ENCODE assay signal across 9 cellular contexts in the genomic region with DNA sequence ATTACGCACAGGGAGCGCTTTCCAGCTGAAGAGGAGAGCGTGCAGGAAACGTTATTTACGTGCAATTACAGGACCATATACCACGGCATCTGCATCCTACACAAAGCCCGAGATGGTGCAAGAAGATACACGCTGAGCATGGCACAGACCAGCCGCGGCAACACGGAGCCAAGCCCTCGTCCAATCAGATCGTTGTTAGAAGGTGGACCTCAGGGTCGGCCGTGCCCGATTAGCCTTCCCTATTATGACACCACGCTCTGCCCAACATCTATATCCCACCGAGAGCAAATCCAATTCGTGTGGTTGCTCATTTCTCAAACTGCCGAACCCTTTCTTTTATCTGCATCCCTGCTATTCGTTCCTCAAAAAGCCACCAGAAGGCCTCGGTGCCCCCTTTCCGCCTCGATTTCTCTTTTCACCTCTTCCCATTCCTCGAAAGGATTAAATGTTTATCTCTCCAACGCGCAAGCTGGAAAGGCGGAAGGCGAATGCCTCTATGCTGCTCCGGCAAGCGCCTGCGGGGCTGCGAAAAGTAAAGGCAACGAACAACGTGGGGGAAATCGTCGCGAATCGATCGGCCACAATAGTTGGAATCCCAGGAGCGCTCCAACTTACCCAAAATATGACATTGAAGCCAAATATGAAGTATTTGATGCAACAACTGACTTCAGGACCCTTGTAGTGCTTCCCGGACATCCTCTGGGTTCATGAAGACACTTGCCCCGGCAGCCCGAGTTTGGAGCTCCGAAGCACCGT. TPM values are rescaled to one million over a fixed set of nuclear protein-coding genes. Genes with fewer than 3 reads are reported as not detected.
DNase-seq lines count a peak whose midpoint lies in the region; ATAC-seq and TF ChIP-seq lines count a peak whose summit lies in the region.
"Had no signal": no experiment of that assay in that cellular context is flagged by ENCODE, and none has a peak within 500 bp of the region (broad histone marks: within the 10 kb centered on the region; RNA-seq: fewer than 3 reads in every experiment).

No MANE protein-coding gene starts in this region.

- H3K18ac ChIP-seq in neuronal stem cell (ENCODE audit: low read length) = peak overlapping the region; percentile 98

- H4K91ac ChIP-seq in neuronal stem cell (ENCODE audit: low read depth, low read length, poor library complexity) = no peak overlapping the region

- no peak overlapping the region for H4K8ac ChIP-seq in neuronal stem cell (ENCODE audit: low read depth, low read length)

- no peak for TF ChIP-seq CTCF in foreskin keratinocyte (conservative IDR thresholded peaks at IDR 0.05)

- H2BK5ac ChIP-seq in neuronal stem cell (ENCODE audit: low read length) = no peak overlapping the region

- no peak overlapping the region for H2BK12ac ChIP-seq in neuronal stem cell (ENCODE audit: low read length)

- peak; percentile 25 for ATAC-seq in HG03066 (IDR thresholded peaks at IDR 0.05; ENCODE audit: low read depth, unreplicated experiment)
- peak; percentile 21 for ATAC-seq in foreskin keratinocyte

- H3K4me1 ChIP-seq in NT2/D1 (ENCODE audit: insufficient read depth, insufficient read length) (no peaks in the 10 kb centered on the region), foreskin keratinocyte (peaks cover 56% of the 10 kb centered on the region), neuronal stem cell (ENCODE audit: control insufficient read depth in 2 of 2, insufficient read depth in 1 of 2, low read depth in 1 of 2, low read length in 2 of 2) (peaks cover 7 to 9% of the 10 kb centered on the region in 2 donors), urinary bladder (ENCODE audit: insufficient read depth) (no peaks in the 10 kb centered on the region)

- no peak overlapping the region for H3K14ac ChIP-seq in neuronal stem cell (ENCODE audit: low read length)

- DNase-seq in NK-92 treated with Interleukin-12 subunit alpha and Interleukin-12 subunit beta, amount 100 ng/mL, for 24 hours (lab: John Stamatoyannopoulos, UW) = peak; percentile 16
- no peak for DNase-seq in NK-92 (lab: John Stamatoyannopoulos, UW; ENCODE audit: unreplicated experiment)
- DNase-seq in NT2/D1 (ENCODE audit: low read depth, low spot score) = peak; percentile 5
- DNase-seq in activated gamma-delta T cell treated with anti-CD3 and anti-CD28 coated beads, Interleukin-2, amount 50 U/mL, for 16 hours (ENCODE audit: low read depth) = peak; percentile 12
- peak; percentile 53 to 75 for DNase-seq in foreskin keratinocyte
- DNase-seq in neuronal stem cell (ENCODE audit: low spot score) = peak; percentile 37

- H3K27ac ChIP-seq in foreskin keratinocyte (peak overlapping the region; percentile 33), neuronal stem cell (replicated peaks; ENCODE audit: low read length) (no peak overlapping the region), urinary bladder (ENCODE audit: low read depth) (no peak overlapping the region)
- H3K27ac ChIP-seq: BLaER1 treated with 17β-estradiol and CSF1 and Interleukin-3, amounts not matched to agents 10 nM and 100 nM had no signal

- peak overlapping the region; percentile 82 for H3K9ac ChIP-seq in NT2/D1 (ENCODE audit: insufficient read length, low read depth)
- H3K9ac ChIP-seq in neuronal stem cell (ENCODE audit: low read depth, low read length, poor library complexity) = peak overlapping the region; percentile 83
- H3K9ac ChIP-seq: BLaER1 treated with 17β-estradiol and CSF1 and Interleukin-3, amounts not matched to agents 10 nM and 100 nM had no signal

- no peaks in the 10 kb centered on the region for H3K9me3 ChIP-seq in NT2/D1 (ENCODE audit: insufficient read depth, low read length)
- no peaks in the 10 kb centered on the region for H3K9me3 ChIP-seq in neuronal stem cell (replicated peaks in 1 of 2; ENCODE audit: control insufficient read depth in 2 of 2, insufficient read depth in 1 of 2, low read depth in 1 of 2, low read length in 2 of 2)

- H3K79me1 ChIP-seq in neuronal stem cell (ENCODE audit: low read depth, low read length) = no peaks in the 10 kb centered on the region

- no peak overlapping the region for H3K4ac ChIP-seq in neuronal stem cell (ENCODE audit: low read length)

- no peak overlapping the region for H2BK120ac ChIP-seq in neuronal stem cell (ENCODE audit: low read depth, low read length)

- no peak overlapping the region for H2BK15ac ChIP-seq in neuronal stem cell (ENCODE audit: low read length)

- H2AK5ac ChIP-seq in neuronal stem cell (ENCODE audit: low read depth, low read length) = no peak overlapping the region

- H3K4me2 ChIP-seq in neuronal stem cell (ENCODE audit: insufficient read depth, low read length, poor library complexity, severe bottlenecking) = peak overlapping the region; percentile 82
- H3K4me2 ChIP-seq: BLaER1 treated with 17β-estradiol and CSF1 and Interleukin-3, amounts not matched to agents 10 nM and 100 nM had no signal

- H3K23ac ChIP-seq in neuronal stem cell (ENCODE audit: low read depth, low read length, poor library complexity) = no peak overlapping the region

- H3K36me3 ChIP-seq in NT2/D1 (ENCODE audit: insufficient read depth, insufficient read length, low read length) (no peaks in the 10 kb centered on the region), neuronal stem cell (replicated peaks in 1 of 2; ENCODE audit: control insufficient read depth in 2 of 2, insufficient read depth in 2 of 2, low read length in 2 of 2) (no peaks in the 10 kb centered on the region), urinary bladder (ENCODE audit: insufficient read depth) (no peaks in the 10 kb centered on the region)
- H3K36me3 ChIP-seq: BLaER1 treated with 17β-estradiol and CSF1 and Interleukin-3, amounts not matched to agents 10 nM and 100 nM had no signal

- H3K27me3 ChIP-seq in NT2/D1 (ENCODE audit: insufficient read depth, insufficient read length) (peaks cover 53% of the 10 kb centered on the region), foreskin keratinocyte (no peaks in the 10 kb centered on the region), neuronal stem cell (ENCODE audit: control insufficient read depth in 3 of 3, insufficient read depth in 3 of 3, low read depth in 1 of 3, low read length in 3 of 3) (peaks cover 0 to 37% (median 8%) of the 10 kb centered on the region in 3 experiments)
- H3K27me3 ChIP-seq: BLaER1 treated with 17β-estradiol and CSF1 and Interleukin-3, amounts not matched to agents 10 nM and 100 nM had no signal

- no CpG with 5 or more reads among the region's 46 CpGs for WGBS in neuronal stem cell (ENCODE audit: extremely low coverage in 2 of 2, insufficient read length in 2 of 2, insufficient replicate concordance in 1 of 2), 2 donors
- under 1% methylated on average over 46 of the region's 46 CpGs for WGBS in urinary bladder

- peak overlapping the region; percentile 99 for H2AFZ ChIP-seq in neuronal stem cell (ENCODE audit: low read length)

- H3K4me3 ChIP-seq in NT2/D1 (ENCODE audit: insufficient read length, low read depth) (peak overlapping the region; percentile 64), neuronal stem cell (ENCODE audit: low read length in 2 of 2) (peak overlapping the region; percentile 61 to 98), urinary bladder (ENCODE audit: low read depth, low read length) (peak overlapping the region; percentile 74)
- H3K4me3 ChIP-seq: BLaER1 treated with 17β-estradiol and CSF1 and Interleukin-3, amounts not matched to agents 10 nM and 100 nM had no signal

RNA-seq across cellular contexts. Expression of a gene that starts 0.7 kb away (rescaled TPM):
- total RNA-seq in foreskin keratinocyte = 46.6 and 51.9 TPM in 2 replicates
- 31.7 and 32.7 TPM in 2 replicates for polyA plus RNA-seq in foreskin keratinocyte
- polyA plus RNA-seq in neuronal stem cell (2013, experiment 1 of 2) = 21.5 TPM
- polyA plus RNA-seq in neuronal stem cell (2013, experiment 2 of 2) = 22.8 TPM
- total RNA-seq in urinary bladder = 27.5 TPM
- 10.9 TPM for polyA plus RNA-seq in urinary bladder
